ENCODE assay signal across 1 cellular context in the genomic region with DNA sequence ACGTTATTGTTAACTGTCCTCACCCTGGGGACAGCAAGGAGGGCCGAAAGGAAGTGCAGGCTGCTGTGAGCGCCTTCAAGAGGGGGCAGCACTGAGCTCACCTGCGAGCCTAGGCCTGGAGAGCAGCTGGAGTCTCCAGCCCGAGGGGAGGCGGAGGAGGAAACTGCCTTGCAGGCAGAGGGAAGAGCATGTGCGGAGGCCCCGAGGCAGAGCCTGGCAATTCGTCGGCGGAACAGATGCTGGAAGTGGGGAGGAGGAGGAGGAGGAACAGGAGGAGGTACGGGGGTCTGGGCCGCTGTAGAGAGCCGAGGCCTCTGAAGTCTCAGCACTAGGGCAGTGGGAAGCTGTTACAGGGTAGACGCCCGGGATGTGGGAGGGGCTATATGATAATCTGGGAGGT.
TF ChIP-seq lines count a peak whose summit lies in the region.

No MANE protein-coding gene starts in this region.

TF ChIP-seq in A549, 52 proteins besides CTCF, POLR2A, EP300 and RAD21 (continued from another document):
- no peak for TF ChIP-seq REST (IDR thresholded peaks at IDR 0.05)
- no peak for TF ChIP-seq KDM5A (IDR thresholded peaks at IDR 0.05)
- no peak for TF ChIP-seq RCOR1 (IDR thresholded peaks at IDR 0.05; ENCODE audit: low read depth, low read length)
